Comparison of ENCODE assay signal across 9 cellular contexts in the genomic region with DNA sequence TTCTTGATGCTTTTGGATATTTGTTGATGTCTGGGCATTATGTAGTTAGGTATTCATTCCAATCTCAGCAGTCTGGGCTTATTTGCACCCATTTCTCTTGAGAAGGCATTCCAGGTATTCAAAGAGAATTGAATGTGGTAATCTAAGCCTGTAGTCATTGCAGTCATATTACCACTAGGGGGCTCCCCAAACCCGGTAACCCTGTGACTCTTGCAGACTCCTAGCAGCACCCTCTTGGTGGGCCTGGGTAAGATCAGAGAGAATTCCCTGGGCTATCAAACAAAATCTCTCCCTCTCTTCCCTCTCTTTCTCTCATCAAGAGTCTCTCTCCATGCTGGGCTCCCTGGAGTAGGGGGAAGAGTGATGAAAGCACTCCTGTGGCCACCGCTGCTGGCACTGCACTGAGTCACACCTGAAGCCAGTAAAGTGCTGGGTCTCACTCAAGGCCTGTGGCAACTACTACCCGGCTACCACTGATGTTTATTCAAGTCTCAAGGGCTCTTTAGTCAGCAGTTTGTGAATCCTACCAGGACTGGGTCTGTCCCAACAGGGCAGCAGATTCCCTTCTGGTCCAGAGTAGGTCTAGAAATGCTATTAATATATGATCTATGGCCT.
DNase-seq lines count a peak whose midpoint lies in the region; ATAC-seq and TF ChIP-seq lines count a peak whose summit lies in the region.
"Had no signal": no experiment of that assay in that cellular context is flagged by ENCODE, and none has a peak within 500 bp of the region (broad histone marks: within the 10 kb centered on the region; RNA-seq: fewer than 3 reads in every experiment).

No MANE protein-coding gene starts in this region.

- H3K27me3 Mint-ChIP-seq in H9 (ENCODE audit: low read depth) (no peaks in the 10 kb centered on the region), immature natural killer cell (ENCODE audit: low read depth in 3 of 3) (peaks cover 4 to 11% (median 10%) of the 10 kb centered on the region in 3 donors)
- peaks cover 9% of the 10 kb centered on the region for H3K27me3 Mint-ChIP-seq in activated T-helper 17 cell treated with anti-CD3 and anti-CD28 coated beads, Interleukin-2, amount 50 U/mL, for 72 hours

- H3K27ac Mint-ChIP-seq in H9, result no peak overlapping the region
- no peak overlapping the region for H3K27ac Mint-ChIP-seq in activated T-helper 17 cell treated with anti-CD3 and anti-CD28 coated beads, Interleukin-2, amount 50 U/mL, for 72 hours
- H3K27ac Mint-ChIP-seq in immature natural killer cell, result no peak overlapping the region
- H3K27ac Mint-ChIP-seq: effector memory CD8-positive, alpha-beta T cell had no signal

- H3K18ac ChIP-seq in H9 (ENCODE audit: insufficient read length, low read depth, low read length), result no peak overlapping the region

- no peaks in the 10 kb centered on the region for H3K23me2 ChIP-seq in H9 (ENCODE audit: insufficient read length, low read depth, low read length, poor library complexity, severe bottlenecking)

- peak; percentile 74 for TF ChIP-seq CTCF in H9 (conservative IDR thresholded peaks at IDR 0.05)

- H3K4me2 ChIP-seq in H9 (ENCODE audit: insufficient read depth, insufficient read length, low read length), result no peak overlapping the region

- peaks cover 51 to 67% of the 10 kb centered on the region in 2 experiments for H3K9me3 Mint-ChIP-seq in H9
- no peaks in the 10 kb centered on the region for H3K9me3 Mint-ChIP-seq in activated T-helper 17 cell treated with anti-CD3 and anti-CD28 coated beads, Interleukin-2, amount 50 U/mL, for 72 hours
- no peaks in the 10 kb centered on the region for H3K9me3 Mint-ChIP-seq in immature natural killer cell
- H3K9me3 Mint-ChIP-seq: effector memory CD8-positive, alpha-beta T cell had no signal

- H3K23ac ChIP-seq in H9 (ENCODE audit: insufficient read length, low read depth, low read length), result no peak overlapping the region

- H3K9ac ChIP-seq in H9 (ENCODE audit: extremely low read depth, insufficient read length, low read length), result no peak overlapping the region

- no peak overlapping the region for H3K27ac ChIP-seq in H9 (ENCODE audit: insufficient read length, low read depth, low read length)

- peak; percentile 43 to 51 for DNase-seq in activated T-cell treated with anti-CD3 and anti-CD28 coated beads, Interleukin-2, amount 50 U/mL, for 48 hours
- no peak for DNase-seq in activated T-cell treated with anti-CD3 and anti-CD28 coated beads, Interleukin-2, amount 50 U/mL, for 1 hour
- DNase-seq in H9 (peak; percentile 51), NCI-H2107 (lab: John Stamatoyannopoulos, UW) (peak; percentile 3), immature natural killer cell (peak in 2 of 3 donors; percentile 12 to 22)
- DNase-seq in stimulated activated naive CD8-positive, alpha-beta T cell treated with anti-CD3 and anti-CD28 coated beads, Interleukin-15, Interleukin-2, amounts not matched to agents 100 U/mL and 50 U/mL, for 24 hours, result peak; percentile 24

- H2AK5ac ChIP-seq in H9 (ENCODE audit: insufficient read length, low read length), result no peak overlapping the region

- no peak overlapping the region for H3K4ac ChIP-seq in H9 (ENCODE audit: low read depth, low read length)

- no peak overlapping the region for H2AFZ ChIP-seq in H9 (ENCODE audit: low read length)

- no peak overlapping the region for H2BK12ac ChIP-seq in H9 (ENCODE audit: insufficient read length, low read depth, low read length)

- no peak overlapping the region for H4K5ac ChIP-seq in H9 (ENCODE audit: insufficient read length, low read depth, low read length)

- H2BK15ac ChIP-seq in H9 (ENCODE audit: low read depth, low read length), result no peak overlapping the region

- WGBS in H9 (ENCODE audit: extremely low coverage, insufficient read length, low lambda C conversion rate), result no CpG with 5 or more reads among the region's 3 CpGs

- peak; percentile 34 for ATAC-seq in activated T-helper 17 cell treated with anti-CD3 and anti-CD28 coated beads, Interleukin-2, amount 50 U/mL, for 72 hours (replicated peaks)
- peak; percentile 55 for ATAC-seq in stimulated activated naive CD8-positive, alpha-beta T cell treated with anti-CD3 and anti-CD28 coated beads, Interleukin-15, Interleukin-2, amounts not matched to agents 100 U/mL and 50 U/mL, for 24 hours
- no peak for ATAC-seq in HG03521 (IDR thresholded peaks at IDR 0.05; ENCODE audit: unreplicated experiment)
- ATAC-seq: effector memory CD8-positive, alpha-beta T cell had no signal

- H3K36me3 Mint-ChIP-seq in H9 (ENCODE audit: insufficient read depth in 1 of 3, low read depth in 3 of 3) (no peaks in the 10 kb centered on the region; a peak in 1 of 7 replicates), immature natural killer cell (no peaks in the 10 kb centered on the region)
- H3K36me3 Mint-ChIP-seq in activated T-helper 17 cell treated with anti-CD3 and anti-CD28 coated beads, Interleukin-2, amount 50 U/mL, for 72 hours (ENCODE audit: low read depth), result no peaks in the 10 kb centered on the region

- no peaks in the 10 kb centered on the region for H3K79me2 ChIP-seq in H9 (ENCODE audit: insufficient read depth, low read length)

- no peaks in the 10 kb centered on the region for H3K27me3 ChIP-seq in H9 (ENCODE audit: insufficient read depth, low read length)

- H2BK20ac ChIP-seq in H9 (ENCODE audit: low read depth, low read length, poor library complexity, severe bottlenecking), result no peak overlapping the region

- no peak overlapping the region for H2BK120ac ChIP-seq in H9 (ENCODE audit: low read depth, low read length, poor library complexity, severe bottlenecking)

- no peak overlapping the region for H4K91ac ChIP-seq in H9 (ENCODE audit: insufficient read length, low read depth, low read length)

- no peak overlapping the region for H3T11ph ChIP-seq in H9 (ENCODE audit: low read length)

- no peaks in the 10 kb centered on the region for H3K79me1 ChIP-seq in H9 (ENCODE audit: insufficient read depth, low read depth, low read length, poor library complexity, severe bottlenecking)

- no peak overlapping the region for H3K14ac ChIP-seq in H9 (ENCODE audit: insufficient read depth, low read length)

- H3K4me3 Mint-ChIP-seq in H9 (no peak overlapping the region), immature natural killer cell (no peak overlapping the region)
- H3K4me3 Mint-ChIP-seq in activated T-helper 17 cell treated with anti-CD3 and anti-CD28 coated beads, Interleukin-2, amount 50 U/mL, for 72 hours, result no peak overlapping the region
- H3K4me3 Mint-ChIP-seq: effector memory CD8-positive, alpha-beta T cell had no signal

- H3K4me1 ChIP-seq in H9 (ENCODE audit: insufficient read depth, low read length), result no peaks in the 10 kb centered on the region

- no peak overlapping the region for H2BK5ac ChIP-seq in H9 (ENCODE audit: insufficient read length, low read length)

- H3K56ac ChIP-seq in H9 (ENCODE audit: insufficient read length, low read depth, low read length), result no peak overlapping the region

- H3K9me3 ChIP-seq in H9 (ENCODE audit: control insufficient read depth, low read depth, low read length), result no peaks in the 10 kb centered on the region

- H4K8ac ChIP-seq in H9 (replicated peaks; ENCODE audit: insufficient read length, low read depth, low read length), result no peak overlapping the region

- H3K4me1 Mint-ChIP-seq in H9, result peaks cover 0 to 2% of the 10 kb centered on the region in 2 experiments; a peak in 2 of 4 replicates
- no peaks in the 10 kb centered on the region for H3K4me1 Mint-ChIP-seq in activated T-helper 17 cell treated with anti-CD3 and anti-CD28 coated beads, Interleukin-2, amount 50 U/mL, for 72 hours
- H3K4me1 Mint-ChIP-seq in immature natural killer cell, result no peaks in the 10 kb centered on the region

- H4K20me1 ChIP-seq in H9 (ENCODE audit: control insufficient read depth, insufficient read depth, insufficient read length), result no peaks in the 10 kb centered on the region
